Comparison of ENCODE assay signal across 25 cellular contexts in genomic region chr3:195401959-195402358, GRCh38. TPM values are rescaled to one million over a fixed set of nuclear protein-coding genes. Genes with fewer than 3 reads are reported as not detected.
DNase-seq lines count a peak whose midpoint lies in the region; TF ChIP-seq lines count a peak whose summit lies in the region.
"Had no signal": no experiment of that assay in that cellular context is flagged by ENCODE, and none has a peak within 500 bp of the region (broad histone marks: within the 10 kb centered on the region; RNA-seq: fewer than 3 reads in every experiment).

No MANE protein-coding gene starts in this region.

- intact Hi-C loops in activated CD4-positive, alpha-beta memory T cell treated with anti-CD3 and anti-CD28 coated beads for 36 hours (cut with micrococcal nuclease) = loop anchor here (10.0 kb wide), 2 partner anchors 67 to 133 kb away; no protein-coding TSS in a partner anchor

- H3K36me3 Mint-ChIP-seq in activated CD4-positive, alpha-beta memory T cell treated with anti-CD3 and anti-CD28 coated beads, Interleukin-2, amount 10 ng/mL, durations not matched to agents 7 days and 5 days (ENCODE audit: low read depth) = peaks cover 13% of the 10 kb centered on the region
- peaks cover 7% of the 10 kb centered on the region for H3K36me3 Mint-ChIP-seq in activated CD4-positive, alpha-beta memory T cell treated with anti-CD3 and anti-CD28 coated beads for 36 hours

- no peaks in the 10 kb centered on the region for H3K9me3 Mint-ChIP-seq in activated CD4-positive, alpha-beta memory T cell treated with anti-CD3 and anti-CD28 coated beads, Interleukin-2, amount 10 ng/mL, durations not matched to agents 7 days and 5 days
- H3K9me3 Mint-ChIP-seq in activated CD4-positive, alpha-beta memory T cell treated with anti-CD3 and anti-CD28 coated beads for 36 hours = no peaks in the 10 kb centered on the region

- H3K4me3 Mint-ChIP-seq in activated CD4-positive, alpha-beta memory T cell treated with anti-CD3 and anti-CD28 coated beads, Interleukin-2, amount 10 ng/mL, durations not matched to agents 7 days and 5 days = no peak overlapping the region
- H3K4me3 Mint-ChIP-seq in activated CD4-positive, alpha-beta memory T cell treated with anti-CD3 and anti-CD28 coated beads for 36 hours = no peak overlapping the region
- H3K4me3 Mint-ChIP-seq: T-helper 1 cell treated with Interleukin-12 subunit alpha and Interleukin-12 subunit beta and Interleukin-4 antibody, amounts not matched to agents 30 μg/mL and 1 μg/mL, for 36 hours had no signal

- H3K27me3 Mint-ChIP-seq in activated CD4-positive, alpha-beta memory T cell treated with anti-CD3 and anti-CD28 coated beads, Interleukin-2, amount 10 ng/mL, durations not matched to agents 7 days and 5 days = no peaks in the 10 kb centered on the region
- no peaks in the 10 kb centered on the region for H3K27me3 Mint-ChIP-seq in activated CD4-positive, alpha-beta memory T cell treated with anti-CD3 and anti-CD28 coated beads for 36 hours
- H3K27me3 Mint-ChIP-seq: naive B cell had no signal

- DNase-seq in activated CD4-positive, alpha-beta memory T cell treated with anti-CD3 and anti-CD28 coated beads, Interleukin-2, amount 10 ng/mL, durations not matched to agents 7 days and 5 days = no peak
- no peak for DNase-seq in activated CD4-positive, alpha-beta memory T cell treated with anti-CD3 and anti-CD28 coated beads for 36 hours
- peak; percentile 97 for DNase-seq in NCI-H69 (lab: John Stamatoyannopoulos, UW)
- DNase-seq in choroid plexus epithelial cell (ENCODE audit: low read depth) = peak; percentile 9
- no peak for DNase-seq in NOMO-1 treated with dmso at 0.1 percent for 144 hours (lab: John Stamatoyannopoulos, UW; ENCODE audit: unreplicated experiment)
- DNase-seq in AG08395 (ENCODE audit: low spot score) = no peak
- DNase-seq in A172 (ENCODE audit: low spot score) = no peak
- no peak for DNase-seq in activated naive CD4-positive, alpha-beta T cell treated with anti-CD3 and anti-CD28 coated beads, Interleukin-2, amount 50 U/mL, for 16 hours
- DNase-seq: activated CD4-positive, alpha-beta T cell treated with anti-CD3 and anti-CD28 coated beads, Interleukin-2, amount 50 U/mL, for 4 hours; activated gamma-delta T cell; amygdala; C1 segment of cervical spinal cord; central memory CD4-positive, alpha-beta T cell; DMS 273 treated with DMSO at 0.1 percent for 48 hours; foreskin keratinocyte; GDM1; hypothalamus; mesenchymal stem cell; naive B cell; NCI-H2029; NCI-H524; PC-9; SIG-M5; substantia nigra had no signal

- H3K4me3 ChIP-seq in choroid plexus epithelial cell (ENCODE audit: low read depth, low read length) = no peak overlapping the region
- H3K4me3 ChIP-seq: PC-9 had no signal

- POLR2A ChIA-PET in activated CD4-positive, alpha-beta memory T cell treated with anti-CD3 and anti-CD28 coated beads, Interleukin-2, amount 10 ng/mL, durations not matched to agents 7 days and 5 days (lab: Charles Lee) = no interaction called here
- POLR2A ChIA-PET in activated CD4-positive, alpha-beta memory T cell treated with anti-CD3 and anti-CD28 coated beads for 36 hours (lab: Charles Lee) = no interaction called here

- TF ChIP-seq CTCF in choroid plexus epithelial cell (conservative IDR thresholded peaks at IDR 0.05; ENCODE audit: low read depth, low read length) = no peak

- CTCF ChIA-PET in activated CD4-positive, alpha-beta memory T cell treated with anti-CD3 and anti-CD28 coated beads, Interleukin-2, amount 10 ng/mL, durations not matched to agents 7 days and 5 days (lab: Charles Lee) = no interaction called here
- CTCF ChIA-PET in activated CD4-positive, alpha-beta memory T cell treated with anti-CD3 and anti-CD28 coated beads for 36 hours (lab: Charles Lee) = no interaction called here

- H3K27ac Mint-ChIP-seq in activated CD4-positive, alpha-beta memory T cell treated with anti-CD3 and anti-CD28 coated beads, Interleukin-2, amount 10 ng/mL, durations not matched to agents 7 days and 5 days = peak overlapping the region; percentile 25
- no peak overlapping the region for H3K27ac Mint-ChIP-seq in activated CD4-positive, alpha-beta memory T cell treated with anti-CD3 and anti-CD28 coated beads for 36 hours
- H3K27ac Mint-ChIP-seq: T-helper 1 cell treated with Interleukin-12 subunit alpha and Interleukin-12 subunit beta and Interleukin-4 antibody, amounts not matched to agents 30 μg/mL and 1 μg/mL, for 36 hours had no signal

- H3K4me1 Mint-ChIP-seq in activated CD4-positive, alpha-beta memory T cell treated with anti-CD3 and anti-CD28 coated beads, Interleukin-2, amount 10 ng/mL, durations not matched to agents 7 days and 5 days = peaks cover 12% of the 10 kb centered on the region
- H3K4me1 Mint-ChIP-seq in activated CD4-positive, alpha-beta memory T cell treated with anti-CD3 and anti-CD28 coated beads for 36 hours (ENCODE audit: low read depth) = peaks cover 33% of the 10 kb centered on the region

RNA-seq across cellular contexts. Expression of gene ACAP2, which starts 40.9 kb away (rescaled TPM):
- total RNA-seq in activated CD4-positive, alpha-beta memory T cell treated with anti-CD3 and anti-CD28 coated beads, Interleukin-2, amount 10 ng/mL, durations not matched to agents 7 days and 5 days = 10 to 100 TPM; 76.0 to 77.4 TPM
- total RNA-seq in activated CD4-positive, alpha-beta memory T cell treated with anti-CD3 and anti-CD28 coated beads for 36 hours = 10 to 100 TPM; 45.0 to 47.0 TPM
- total RNA-seq in A172 (2014; rRNA removed; shearing (Covaris generic)) = 52.2 and 53.3 TPM in 2 replicates

Comparison
In these comparisons a context has a peak if more than half of its experiments do, and no peak if none do; other contexts are left out.
1. DNase-seq: peak in NCI-H69 (single experiment) and choroid plexus epithelial cell (single experiment); none in activated CD4-positive, alpha-beta memory T cell treated with anti-CD3 and anti-CD28 coated beads, Interleukin-2, amount 10 ng/mL, durations not matched to agents 7 days and 5 days (single experiment), activated CD4-positive, alpha-beta memory T cell treated with anti-CD3 and anti-CD28 coated beads for 36 hours (single experiment), NOMO-1 treated with dmso at 0.1 percent for 144 hours (single experiment), AG08395 (single experiment), A172 (single experiment) and activated naive CD4-positive, alpha-beta T cell treated with anti-CD3 and anti-CD28 coated beads, Interleukin-2, amount 50 U/mL, for 16 hours (single experiment).